In genomic region chr10:33722067-33722466, GRCh38 we compare ENCODE assay signal across 24 cellular contexts.
DNase-seq lines count a peak whose midpoint lies in the region; ATAC-seq lines count a peak whose summit lies in the region.
"Had no signal": no experiment of that assay in that cellular context is flagged by ENCODE, and none has a peak within 500 bp of the region (broad histone marks: within the 10 kb centered on the region; RNA-seq: fewer than 3 reads in every experiment).

No MANE protein-coding gene starts in this region.

- H3K27me3 ChIP-seq in SJSA1 (replicated peaks): no peaks in the 10 kb centered on the region
- H3K27me3 ChIP-seq: left lung, MG63, thyroid gland had no signal

- H3K4me3 ChIP-seq in SJSA1: no peak overlapping the region
- H3K4me3 ChIP-seq: GM23248, left lung, MG63, mucosa of descending colon, thyroid gland had no signal

- ATAC-seq in GM18909 (IDR thresholded peaks at IDR 0.05; ENCODE audit: poor library complexity, unreplicated experiment): no peak
- ATAC-seq: left lung; mucosa of descending colon; stimulated activated naive B cell treated with anti-CD40 and anti-IgM and Interleukin-4, amounts not matched to agents 10 μg/mL and 1 μg/mL and 100 μg/mL, for 72 hours had no signal

- peak; percentile 5 for DNase-seq in H4 (ENCODE audit: low spot score)
- DNase-seq in SJSA1 (ENCODE audit: low read depth in 1 of 2, low spot score in 2 of 2): peak in 1 of 2 experiments; percentile 37
- peak; percentile 57 for DNase-seq in fibroblast of peridontal ligament (ENCODE audit: extremely low read depth)
- DNase-seq in non-pigmented ciliary epithelial cell (ENCODE audit: low read depth): peak; percentile 50
- no peak for DNase-seq in HT-29 (ENCODE audit: low spot score)
- DNase-seq in NCI-H345 (lab: John Stamatoyannopoulos, UW): no peak
- DNase-seq in foreskin melanocyte: no peak
- DNase-seq: activated CD4-positive, alpha-beta T cell treated with anti-CD3 and anti-CD28 coated beads, Interleukin-2, amount 50 U/mL, for 48 hours; activated naive CD4-positive, alpha-beta T cell treated with Interleukin-2 at 50 U/mL for 16 hours; cortex of kidney; GM23248; left lung; MG63; mucosa of descending colon; NCI-H1436 treated with DMSO at 0.1 percent for 48 hours; NCI-H2171; nucleus accumbens; OCI-M1; SIG-M5; stimulated activated naive B cell treated with anti-CD40 and anti-IgM and Interleukin-4, amounts not matched to agents 10 μg/mL and 1 μg/mL and 100 μg/mL, for 72 hours; T-helper 2 cell; thyroid gland had no signal

- H3K36me3 ChIP-seq in SJSA1: no peaks in the 10 kb centered on the region
- H3K36me3 ChIP-seq: left lung, MG63, thyroid gland had no signal

- H3K4me1 ChIP-seq in SJSA1 (replicated peaks): peaks cover 13% of the 10 kb centered on the region
- H3K4me1 ChIP-seq: left lung, thyroid gland had no signal

- peak overlapping the region; percentile 21; the same call in 1 of the 2 replicates for H3K27ac ChIP-seq in SJSA1
- H3K27ac ChIP-seq: GM23248, left lung, thyroid gland, VCaP had no signal

- no peaks in the 10 kb centered on the region; the same call in none of the 2 replicates for H3K9me3 ChIP-seq in SJSA1 (replicated peaks)
- H3K9me3 ChIP-seq: mucosa of descending colon, thyroid gland had no signal

Comparison
In these comparisons a context has a peak if more than half of its experiments do, and no peak if none do; other contexts are left out.
1. DNase-seq: peak in H4 (single experiment), fibroblast of peridontal ligament (single experiment) and non-pigmented ciliary epithelial cell (single experiment); none in HT-29 (single experiment), NCI-H345 (single experiment) and foreskin melanocyte (single experiment).